ENCODE assay signal across 11 cellular contexts in the genomic region with DNA sequence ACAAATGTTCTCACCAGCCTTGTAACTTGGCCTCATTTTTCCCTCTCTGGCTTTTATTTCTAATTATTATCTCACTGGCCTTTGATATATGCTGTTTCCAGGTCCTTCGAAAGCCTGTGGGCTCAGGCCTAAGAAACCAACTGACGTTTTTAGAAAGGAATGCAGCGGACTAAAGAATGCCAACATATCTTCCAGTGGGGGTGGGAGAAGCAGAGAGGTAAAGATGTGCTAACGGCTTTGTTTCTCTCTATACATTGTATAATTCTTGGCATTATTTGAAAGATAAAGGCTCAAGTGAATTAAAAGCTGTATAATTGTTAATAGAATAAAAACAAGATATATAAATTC. TPM values are rescaled to one million over a fixed set of nuclear protein-coding genes. Genes with fewer than 3 reads are reported as not detected.
DNase-seq lines count a peak whose midpoint lies in the region; ATAC-seq and TF ChIP-seq lines count a peak whose summit lies in the region.
"Had no signal": no experiment of that assay in that cellular context is flagged by ENCODE, and none has a peak within 500 bp of the region (broad histone marks: within the 10 kb centered on the region; RNA-seq: fewer than 3 reads in every experiment).

No MANE protein-coding gene starts in this region.

- 0 out of 2 replicates have a peak overlapping the region, but pooled peaks have one; percentile 49 for H3K27ac Mint-ChIP-seq in WTC11

- H3K27me3 ChIP-seq in effector memory CD4-positive, alpha-beta T cell (replicated peaks; ENCODE audit: control insufficient read depth, insufficient read depth, low read length, poor library complexity, severe bottlenecking) = no peaks in the 10 kb centered on the region

- H3K4me1 ChIP-seq in effector memory CD4-positive, alpha-beta T cell (ENCODE audit: control insufficient read depth, insufficient read depth, low read length, poor library complexity, severe bottlenecking) = no peaks in the 10 kb centered on the region

- no peaks in the 10 kb centered on the region for H3K9me3 ChIP-seq in effector memory CD4-positive, alpha-beta T cell (ENCODE audit: control insufficient read depth, low read length)
- H3K9me3 ChIP-seq: neutrophil had no signal

- H3K9me3 Mint-ChIP-seq in WTC11 = peaks cover 13% of the 10 kb centered on the region

- H3K36me3 Mint-ChIP-seq in WTC11 = no peaks in the 10 kb centered on the region

- peaks cover 47% of the 10 kb centered on the region for H3K4me1 Mint-ChIP-seq in WTC11

- CTCF ChIA-PET in WTC11 (lab: Charles Lee) = interaction anchor here (1.6 to 4.8 kb wide), 3 partner anchors 122 to 238 kb away, joined by 3 to 37 read pairs (median 9); no protein-coding TSS in a partner anchor

- no peak overlapping the region for H3K4me3 ChIP-seq in effector memory CD4-positive, alpha-beta T cell (ENCODE audit: insufficient read depth, low read depth, low read length, poor library complexity, severe bottlenecking)

- no peaks in the 10 kb centered on the region for H3K27me3 Mint-ChIP-seq in WTC11 (ENCODE audit: low read depth)

- POLR2A ChIA-PET in WTC11 (lab: Charles Lee) = no interaction called here

- intact Hi-C loops in left ventricle myocardium superior (cut with micrococcal nuclease) = no loop called here

- H3K4me3 Mint-ChIP-seq in WTC11 = no peak overlapping the region

- ATAC-seq in WTC11 (peak; percentile 51), left ventricle myocardium superior (peak; percentile 90)

- H3K27ac ChIP-seq in effector memory CD4-positive, alpha-beta T cell (ENCODE audit: insufficient read depth, low read length, poor library complexity, severe bottlenecking) = no peak overlapping the region
- H3K27ac ChIP-seq: neutrophil had no signal

- no peaks in the 10 kb centered on the region for H3K36me3 ChIP-seq in effector memory CD4-positive, alpha-beta T cell (ENCODE audit: control insufficient read depth, insufficient read depth, low read length)
- H3K36me3 ChIP-seq: neutrophil had no signal

- TF ChIP-seq CTCF in WTC11 (IDR thresholded peaks at IDR 0.05) = no peak

- DNase-seq in GM03348 (ENCODE audit: low spot score) (peak; percentile 63), WTC11 (ENCODE audit: low spot score) (no peak), left ventricle myocardium superior (no peak), retina (peak; percentile 27), NCI-H510A treated with DMSO at 0.1 percent for 48 hours (lab: John Stamatoyannopoulos, UW) (no peak), NCI-H1694 treated with DMSO at 0.1 percent for 48 hours (lab: John Stamatoyannopoulos, UW) (no peak), cerebellum (ENCODE audit: low spot score) (no peak)
- DNase-seq in effector memory CD4-positive, alpha-beta T cell = no peak
- DNase-seq: GDM1; stimulated activated naive CD4-positive, alpha-beta T cell treated with Interleukin-2 at 50 U/mL for 16 hours had no signal

TF ChIP-seq in WTC11, 78 proteins besides CTCF, POLR2A, EP300 and RAD21:
- TF ChIP-seq NR3C1 (CRISPR knock-in tag; conservative IDR thresholded peaks at IDR 0.05; ENCODE audit: low read depth) = no peak
- no peak for TF ChIP-seq STAT6 (CRISPR knock-in tag; conservative IDR thresholded peaks at IDR 0.05; ENCODE audit: low read depth)
- TF ChIP-seq E2F4 (CRISPR knock-in tag; IDR thresholded peaks at IDR 0.05; ENCODE audit: borderline replicate concordance, low read depth) = no peak
- TF ChIP-seq ZNF138 (CRISPR knock-in tag; conservative IDR thresholded peaks at IDR 0.05) = no peak
- no peak for TF ChIP-seq ZNF396 (CRISPR knock-in tag; IDR thresholded peaks at IDR 0.05; ENCODE audit: borderline replicate concordance)
- TF ChIP-seq E2F1 (CRISPR knock-in tag; IDR thresholded peaks at IDR 0.05) = no peak
- no peak for TF ChIP-seq FOXK1 (CRISPR knock-in tag; IDR thresholded peaks at IDR 0.05)
- TF ChIP-seq MXD4 (CRISPR knock-in tag; IDR thresholded peaks at IDR 0.05; ENCODE audit: borderline replicate concordance) = no peak
- TF ChIP-seq, protein P1, sequence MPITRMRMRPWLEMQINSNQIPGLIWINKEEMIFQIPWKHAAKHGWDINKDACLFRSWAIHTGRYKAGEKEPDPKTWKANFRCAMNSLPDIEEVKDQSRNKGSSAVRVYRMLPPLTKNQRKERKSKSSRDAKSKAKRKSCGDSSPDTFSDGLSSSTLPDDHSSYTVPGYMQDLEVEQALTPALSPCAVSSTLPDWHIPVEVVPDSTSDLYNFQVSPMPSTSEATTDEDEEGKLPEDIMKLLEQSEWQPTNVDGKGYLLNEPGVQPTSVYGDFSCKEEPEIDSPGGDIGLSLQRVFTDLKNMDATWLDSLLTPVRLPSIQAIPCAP (CRISPR knock-in tag; IDR thresholded peaks at IDR 0.05) = no peak
- no peak for TF ChIP-seq GABPB1 (CRISPR knock-in tag; IDR thresholded peaks at IDR 0.05)
- TF ChIP-seq ZNF232 (CRISPR knock-in tag; IDR thresholded peaks at IDR 0.05) = no peak

RNA-seq across cellular contexts. Expression of gene OR6Q1, which starts 28.2 kb away (rescaled TPM):
- total RNA-seq in WTC11 (2021) = not detected in 3 replicates
- not detected for total RNA-seq in left ventricle myocardium superior
- total RNA-seq in cerebellum = not detected

RNA-seq across cellular contexts. Expression of gene OR9Q1, which starts 35.3 kb away (rescaled TPM):
- total RNA-seq in WTC11 (2021) (not detected in 3 replicates), left ventricle myocardium superior (not detected), cerebellum (not detected)

Comparison
In these comparisons a context has a peak if more than half of its experiments do, and no peak if none do; other contexts are left out.
1. DNase-seq: peak in GM03348 (single experiment) and retina (single experiment); none in WTC11 (single experiment), left ventricle myocardium superior (single experiment), NCI-H510A treated with DMSO at 0.1 percent for 48 hours (single experiment), effector memory CD4-positive, alpha-beta T cell (0 of 3), NCI-H1694 treated with DMSO at 0.1 percent for 48 hours (single experiment) and cerebellum (single experiment).